Comparison of ENCODE assay signal across 1 cellular context in the genomic region with DNA sequence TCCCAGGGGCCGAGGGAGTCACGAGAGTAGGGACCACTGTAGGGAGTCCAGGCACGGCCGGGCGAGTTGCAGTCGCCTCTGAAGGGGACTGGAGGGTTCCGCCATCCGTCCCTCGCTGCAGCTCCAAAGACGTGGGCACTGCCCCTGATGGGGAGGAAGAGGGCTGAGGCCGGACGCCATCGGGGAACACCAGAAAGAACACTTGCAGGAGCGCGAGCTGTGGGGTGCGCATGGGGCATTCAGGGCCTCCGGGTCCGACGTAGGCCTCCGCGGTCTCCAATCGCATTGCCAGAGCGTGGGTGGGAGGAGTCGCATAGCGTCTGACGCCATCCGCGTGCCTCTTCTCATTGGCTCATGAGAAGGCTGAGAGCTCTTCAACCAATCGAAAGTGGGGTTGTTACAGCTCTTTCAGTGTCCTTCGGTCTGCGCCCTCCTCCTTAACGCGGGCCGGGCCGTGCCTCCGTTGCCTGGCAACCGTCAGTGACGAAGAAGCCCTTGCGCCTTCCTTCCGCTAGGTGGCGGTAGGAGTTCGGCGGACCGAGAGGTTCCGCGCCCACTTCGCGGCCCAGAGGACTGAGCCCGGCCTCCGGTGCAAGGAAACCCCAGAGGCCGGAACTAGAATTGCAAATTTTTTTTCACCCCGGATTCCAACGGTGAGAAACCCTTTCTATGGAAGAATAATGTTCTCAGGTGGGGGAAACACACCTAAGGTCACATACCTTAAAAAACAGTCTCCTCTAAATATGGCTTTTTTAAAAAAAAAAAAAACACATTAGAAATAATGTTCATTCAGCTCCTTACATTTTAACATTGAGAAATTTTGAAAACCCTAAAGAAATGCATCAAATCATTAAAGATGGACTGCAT.
TF ChIP-seq lines count a peak whose summit lies in the region.

A gene with protein sequence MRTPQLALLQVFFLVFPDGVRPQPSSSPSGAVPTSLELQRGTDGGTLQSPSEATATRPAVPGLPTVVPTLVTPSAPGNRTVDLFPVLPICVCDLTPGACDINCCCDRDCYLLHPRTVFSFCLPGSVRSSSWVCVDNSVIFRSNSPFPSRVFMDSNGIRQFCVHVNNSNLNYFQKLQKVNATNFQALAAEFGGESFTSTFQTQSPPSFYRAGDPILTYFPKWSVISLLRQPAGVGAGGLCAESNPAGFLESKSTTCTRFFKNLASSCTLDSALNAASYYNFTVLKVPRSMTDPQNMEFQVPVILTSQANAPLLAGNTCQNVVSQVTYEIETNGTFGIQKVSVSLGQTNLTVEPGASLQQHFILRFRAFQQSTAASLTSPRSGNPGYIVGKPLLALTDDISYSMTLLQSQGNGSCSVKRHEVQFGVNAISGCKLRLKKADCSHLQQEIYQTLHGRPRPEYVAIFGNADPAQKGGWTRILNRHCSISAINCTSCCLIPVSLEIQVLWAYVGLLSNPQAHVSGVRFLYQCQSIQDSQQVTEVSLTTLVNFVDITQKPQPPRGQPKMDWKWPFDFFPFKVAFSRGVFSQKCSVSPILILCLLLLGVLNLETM (minus strand): TSS at position 260 of the 867 bp plus-strand sequence. CDS start 28 bp downstream, at position 232.

TF ChIP-seq in HEK293, 187 proteins besides CTCF, POLR2A, EP300 and RAD21 (continued from another document and continues in another):
- TF ChIP-seq, protein P1, sequence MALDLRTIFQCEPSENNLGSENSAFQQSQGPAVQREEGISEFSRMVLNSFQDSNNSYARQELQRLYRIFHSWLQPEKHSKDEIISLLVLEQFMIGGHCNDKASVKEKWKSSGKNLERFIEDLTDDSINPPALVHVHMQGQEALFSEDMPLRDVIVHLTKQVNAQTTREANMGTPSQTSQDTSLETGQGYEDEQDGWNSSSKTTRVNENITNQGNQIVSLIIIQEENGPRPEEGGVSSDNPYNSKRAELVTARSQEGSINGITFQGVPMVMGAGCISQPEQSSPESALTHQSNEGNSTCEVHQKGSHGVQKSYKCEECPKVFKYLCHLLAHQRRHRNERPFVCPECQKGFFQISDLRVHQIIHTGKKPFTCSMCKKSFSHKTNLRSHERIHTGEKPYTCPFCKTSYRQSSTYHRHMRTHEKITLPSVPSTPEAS (tag by site-specific recombination; IDR thresholded peaks at IDR 0.05), result no peak
- TF ChIP-seq ZNF670 (tag by site-specific recombination; IDR thresholded peaks at IDR 0.05; ENCODE audit: low read depth) (no peak), ZNF610 (tag by site-specific recombination; IDR thresholded peaks at IDR 0.05; ENCODE audit: borderline replicate concordance) (no peak), KLF10 (tag by site-specific recombination; IDR thresholded peaks at IDR 0.05) (peak; percentile 80), ZBTB21 (tag by site-specific recombination; IDR thresholded peaks at IDR 0.05) (no peak), TRIM28 (IDR thresholded peaks at IDR 0.05; ENCODE audit: borderline replicate concordance, low read length) (no peak), ZFP3 (tag by site-specific recombination; IDR thresholded peaks at IDR 0.05; ENCODE audit: low read depth) (no peak), ZNF302 (tag by site-specific recombination; IDR thresholded peaks at IDR 0.05; ENCODE audit: low read depth) (no peak), ZBTB20 (tag by site-specific recombination; IDR thresholded peaks at IDR 0.05) (peak; percentile 84), ZNF175 (tag by site-specific recombination; IDR thresholded peaks at IDR 0.05) (no peak), ZNF292 (tag by site-specific recombination; IDR thresholded peaks at IDR 0.05; ENCODE audit: borderline replicate concordance, low read depth) (no peak), HOXA7 (CRISPR knock-in tag; IDR thresholded peaks at IDR 0.05; ENCODE audit: borderline replicate concordance) (no peak), ZNF76 (tag by site-specific recombination; IDR thresholded peaks at IDR 0.05; ENCODE audit: borderline replicate concordance, low read depth) (no peak), ZNF626 (tag by site-specific recombination; IDR thresholded peaks at IDR 0.05) (no peak), ZNF133 (tag by site-specific recombination; IDR thresholded peaks at IDR 0.05) (no peak), ZFHX2 (tag by site-specific recombination; conservative IDR thresholded peaks at IDR 0.05) (peak; percentile 86), ZNF561 (tag by site-specific recombination; IDR thresholded peaks at IDR 0.05; ENCODE audit: borderline replicate concordance) (0 out of 2 replicates have a peak, but pooled peaks have one; percentile 9), ZNF843 (tag by site-specific recombination; IDR thresholded peaks at IDR 0.05) (no peak), ZSCAN23 (tag by site-specific recombination; IDR thresholded peaks at IDR 0.05) (no peak)
- TF ChIP-seq, protein P2, sequence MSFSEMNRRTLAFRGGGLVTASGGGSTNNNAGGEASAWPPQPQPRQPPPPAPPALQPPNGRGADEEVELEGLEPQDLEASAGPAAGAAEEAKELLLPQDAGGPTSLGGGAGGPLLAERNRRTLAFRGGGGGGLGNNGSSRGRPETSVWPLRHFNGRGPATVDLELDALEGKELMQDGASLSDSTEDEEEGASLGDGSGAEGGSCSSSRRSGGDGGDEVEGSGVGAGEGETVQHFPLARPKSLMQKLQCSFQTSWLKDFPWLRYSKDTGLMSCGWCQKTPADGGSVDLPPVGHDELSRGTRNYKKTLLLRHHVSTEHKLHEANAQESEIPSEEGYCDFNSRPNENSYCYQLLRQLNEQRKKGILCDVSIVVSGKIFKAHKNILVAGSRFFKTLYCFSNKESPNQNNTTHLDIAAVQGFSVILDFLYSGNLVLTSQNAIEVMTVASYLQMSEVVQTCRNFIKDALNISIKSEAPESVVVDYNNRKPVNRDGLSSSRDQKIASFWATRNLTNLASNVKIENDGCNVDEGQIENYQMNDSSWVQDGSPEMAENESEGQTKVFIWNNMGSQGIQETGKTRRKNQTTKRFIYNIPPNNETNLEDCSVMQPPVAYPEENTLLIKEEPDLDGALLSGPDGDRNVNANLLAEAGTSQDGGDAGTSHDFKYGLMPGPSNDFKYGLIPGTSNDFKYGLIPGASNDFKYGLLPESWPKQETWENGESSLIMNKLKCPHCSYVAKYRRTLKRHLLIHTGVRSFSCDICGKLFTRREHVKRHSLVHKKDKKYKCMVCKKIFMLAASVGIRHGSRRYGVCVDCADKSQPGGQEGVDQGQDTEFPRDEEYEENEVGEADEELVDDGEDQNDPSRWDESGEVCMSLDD (tag by site-specific recombination; IDR thresholded peaks at IDR 0.05), result peak; percentile 82; the same call in 1 of the 2 replicates
- TF ChIP-seq, protein P3, sequence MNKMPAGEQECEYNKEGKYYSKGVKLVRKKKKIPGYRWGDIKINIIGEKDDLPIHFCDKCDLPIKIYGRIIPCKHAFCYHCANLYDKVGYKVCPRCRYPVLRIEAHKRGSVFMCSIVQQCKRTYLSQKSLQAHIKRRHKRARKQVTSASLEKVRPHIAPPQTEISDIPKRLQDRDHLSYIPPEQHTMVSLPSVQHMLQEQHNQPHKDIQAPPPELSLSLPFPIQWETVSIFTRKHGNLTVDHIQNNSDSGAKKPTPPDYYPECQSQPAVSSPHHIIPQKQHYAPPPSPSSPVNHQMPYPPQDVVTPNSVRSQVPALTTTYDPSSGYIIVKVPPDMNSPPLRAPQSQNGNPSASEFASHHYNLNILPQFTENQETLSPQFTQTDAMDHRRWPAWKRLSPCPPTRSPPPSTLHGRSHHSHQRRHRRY (tag by site-specific recombination; IDR thresholded peaks at IDR 0.05), result no peak
- TF ChIP-seq, protein P4, sequence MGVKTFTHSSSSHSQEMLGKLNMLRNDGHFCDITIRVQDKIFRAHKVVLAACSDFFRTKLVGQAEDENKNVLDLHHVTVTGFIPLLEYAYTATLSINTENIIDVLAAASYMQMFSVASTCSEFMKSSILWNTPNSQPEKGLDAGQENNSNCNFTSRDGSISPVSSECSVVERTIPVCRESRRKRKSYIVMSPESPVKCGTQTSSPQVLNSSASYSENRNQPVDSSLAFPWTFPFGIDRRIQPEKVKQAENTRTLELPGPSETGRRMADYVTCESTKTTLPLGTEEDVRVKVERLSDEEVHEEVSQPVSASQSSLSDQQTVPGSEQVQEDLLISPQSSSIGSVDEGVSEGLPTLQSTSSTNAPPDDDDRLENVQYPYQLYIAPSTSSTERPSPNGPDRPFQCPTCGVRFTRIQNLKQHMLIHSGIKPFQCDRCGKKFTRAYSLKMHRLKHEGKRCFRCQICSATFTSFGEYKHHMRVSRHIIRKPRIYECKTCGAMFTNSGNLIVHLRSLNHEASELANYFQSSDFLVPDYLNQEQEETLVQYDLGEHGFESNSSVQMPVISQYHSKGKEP (tag by site-specific recombination; IDR thresholded peaks at IDR 0.05), result peak; percentile 69
- TF ChIP-seq, protein P5, sequence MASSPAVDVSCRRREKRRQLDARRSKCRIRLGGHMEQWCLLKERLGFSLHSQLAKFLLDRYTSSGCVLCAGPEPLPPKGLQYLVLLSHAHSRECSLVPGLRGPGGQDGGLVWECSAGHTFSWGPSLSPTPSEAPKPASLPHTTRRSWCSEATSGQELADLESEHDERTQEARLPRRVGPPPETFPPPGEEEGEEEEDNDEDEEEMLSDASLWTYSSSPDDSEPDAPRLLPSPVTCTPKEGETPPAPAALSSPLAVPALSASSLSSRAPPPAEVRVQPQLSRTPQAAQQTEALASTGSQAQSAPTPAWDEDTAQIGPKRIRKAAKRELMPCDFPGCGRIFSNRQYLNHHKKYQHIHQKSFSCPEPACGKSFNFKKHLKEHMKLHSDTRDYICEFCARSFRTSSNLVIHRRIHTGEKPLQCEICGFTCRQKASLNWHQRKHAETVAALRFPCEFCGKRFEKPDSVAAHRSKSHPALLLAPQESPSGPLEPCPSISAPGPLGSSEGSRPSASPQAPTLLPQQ (tag by site-specific recombination; IDR thresholded peaks at IDR 0.05), result peak; percentile 62; the same call in 1 of the 2 replicates
- TF ChIP-seq, protein P6, sequence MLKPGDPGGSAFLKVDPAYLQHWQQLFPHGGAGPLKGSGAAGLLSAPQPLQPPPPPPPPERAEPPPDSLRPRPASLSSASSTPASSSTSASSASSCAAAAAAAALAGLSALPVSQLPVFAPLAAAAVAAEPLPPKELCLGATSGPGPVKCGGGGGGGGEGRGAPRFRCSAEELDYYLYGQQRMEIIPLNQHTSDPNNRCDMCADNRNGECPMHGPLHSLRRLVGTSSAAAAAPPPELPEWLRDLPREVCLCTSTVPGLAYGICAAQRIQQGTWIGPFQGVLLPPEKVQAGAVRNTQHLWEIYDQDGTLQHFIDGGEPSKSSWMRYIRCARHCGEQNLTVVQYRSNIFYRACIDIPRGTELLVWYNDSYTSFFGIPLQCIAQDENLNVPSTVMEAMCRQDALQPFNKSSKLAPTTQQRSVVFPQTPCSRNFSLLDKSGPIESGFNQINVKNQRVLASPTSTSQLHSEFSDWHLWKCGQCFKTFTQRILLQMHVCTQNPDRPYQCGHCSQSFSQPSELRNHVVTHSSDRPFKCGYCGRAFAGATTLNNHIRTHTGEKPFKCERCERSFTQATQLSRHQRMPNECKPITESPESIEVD (tag by site-specific recombination; IDR thresholded peaks at IDR 0.05), result no peak
- TF ChIP-seq, protein P7, sequence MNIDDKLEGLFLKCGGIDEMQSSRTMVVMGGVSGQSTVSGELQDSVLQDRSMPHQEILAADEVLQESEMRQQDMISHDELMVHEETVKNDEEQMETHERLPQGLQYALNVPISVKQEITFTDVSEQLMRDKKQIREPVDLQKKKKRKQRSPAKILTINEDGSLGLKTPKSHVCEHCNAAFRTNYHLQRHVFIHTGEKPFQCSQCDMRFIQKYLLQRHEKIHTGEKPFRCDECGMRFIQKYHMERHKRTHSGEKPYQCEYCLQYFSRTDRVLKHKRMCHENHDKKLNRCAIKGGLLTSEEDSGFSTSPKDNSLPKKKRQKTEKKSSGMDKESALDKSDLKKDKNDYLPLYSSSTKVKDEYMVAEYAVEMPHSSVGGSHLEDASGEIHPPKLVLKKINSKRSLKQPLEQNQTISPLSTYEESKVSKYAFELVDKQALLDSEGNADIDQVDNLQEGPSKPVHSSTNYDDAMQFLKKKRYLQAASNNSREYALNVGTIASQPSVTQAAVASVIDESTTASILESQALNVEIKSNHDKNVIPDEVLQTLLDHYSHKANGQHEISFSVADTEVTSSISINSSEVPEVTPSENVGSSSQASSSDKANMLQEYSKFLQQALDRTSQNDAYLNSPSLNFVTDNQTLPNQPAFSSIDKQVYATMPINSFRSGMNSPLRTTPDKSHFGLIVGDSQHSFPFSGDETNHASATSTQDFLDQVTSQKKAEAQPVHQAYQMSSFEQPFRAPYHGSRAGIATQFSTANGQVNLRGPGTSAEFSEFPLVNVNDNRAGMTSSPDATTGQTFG (tag by site-specific recombination; IDR thresholded peaks at IDR 0.05; ENCODE audit: borderline replicate concordance), result no peak
- TF ChIP-seq, protein P8, sequence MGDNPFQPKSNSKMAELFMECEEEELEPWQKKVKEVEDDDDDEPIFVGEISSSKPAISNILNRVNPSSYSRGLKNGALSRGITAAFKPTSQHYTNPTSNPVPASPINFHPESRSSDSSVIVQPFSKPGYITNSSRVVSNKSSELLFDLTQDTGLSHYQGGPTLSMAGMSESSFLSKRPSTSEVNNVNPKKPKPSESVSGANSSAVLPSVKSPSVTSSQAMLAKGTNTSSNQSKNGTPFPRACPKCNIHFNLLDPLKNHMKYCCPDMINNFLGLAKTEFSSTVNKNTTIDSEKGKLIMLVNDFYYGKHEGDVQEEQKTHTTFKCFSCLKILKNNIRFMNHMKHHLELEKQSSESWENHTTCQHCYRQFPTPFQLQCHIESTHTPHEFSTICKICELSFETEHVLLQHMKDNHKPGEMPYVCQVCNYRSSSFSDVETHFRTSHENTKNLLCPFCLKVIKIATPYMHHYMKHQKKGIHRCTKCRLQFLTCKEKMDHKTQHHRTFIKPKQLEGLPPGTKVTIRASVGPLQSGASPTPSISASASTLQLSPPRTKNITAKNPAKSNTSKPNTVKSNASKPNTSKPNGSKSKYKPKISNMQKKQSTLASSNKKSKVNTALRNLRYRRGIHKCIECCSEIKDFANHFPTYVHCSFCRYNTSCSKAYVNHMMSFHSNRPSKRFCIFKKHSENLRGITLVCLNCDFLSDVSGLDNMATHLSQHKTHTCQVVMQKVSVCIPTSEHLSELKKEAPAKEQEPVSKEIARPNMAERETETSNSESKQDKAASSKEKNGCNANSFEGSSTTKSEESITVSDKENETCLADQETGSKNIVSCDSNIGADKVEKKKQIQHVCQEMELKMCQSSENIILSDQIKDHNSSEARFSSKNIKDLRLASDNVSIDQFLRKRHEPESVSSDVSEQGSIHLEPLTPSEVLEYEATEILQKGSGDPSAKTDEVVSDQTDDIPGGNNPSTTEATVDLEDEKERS (tag by site-specific recombination; IDR thresholded peaks at IDR 0.05), result no peak
